ENCODE assay signal across 28 cellular contexts in the genomic region with DNA sequence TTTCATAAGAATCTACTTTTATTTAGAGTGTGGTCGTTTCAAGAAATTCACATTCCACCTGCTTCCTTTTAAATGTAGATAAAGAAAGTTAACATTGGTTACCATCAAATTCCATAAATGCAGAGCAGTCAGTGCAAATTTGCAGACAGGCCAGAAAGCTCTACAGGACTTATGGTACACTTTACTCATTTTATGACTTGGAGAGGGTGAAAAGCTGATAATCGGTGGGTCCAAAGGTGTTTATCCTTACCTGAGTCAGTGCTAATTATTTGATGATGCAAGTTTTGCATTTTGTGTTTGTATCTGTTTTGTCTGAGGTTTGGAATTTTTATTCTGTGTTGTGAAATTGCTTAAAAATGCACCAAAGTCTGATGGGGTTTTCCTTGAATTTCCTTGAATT.
"Had no signal": no experiment of that assay in that cellular context is flagged by ENCODE, and none has a peak within 500 bp of the region (broad histone marks: within the 10 kb centered on the region; RNA-seq: fewer than 3 reads in every experiment).

No MANE protein-coding gene starts in this region.

- H3K36me3 ChIP-seq: left lung, lower lobe of right lung, spleen, suprapubic skin, tibial nerve had no signal

- FAIRE-seq: urothelium cell line had no signal

- H3K4me1 Mint-ChIP-seq: activated CD4-positive, alpha-beta memory T cell treated with anti-CD3 and anti-CD28 coated beads, Interleukin-2, amount 10 ng/mL, durations not matched to agents 7 days and 5 days; activated CD4-positive, alpha-beta T cell treated with anti-CD3 and anti-CD28 coated beads, Interleukin-2, amount 10 ng/mL, durations not matched to agents 7 days and 5 days had no signal

- H3K27ac ChIP-seq: body of pancreas, left lung, lower lobe of right lung, right atrium auricular region, spleen, suprapubic skin, tibial nerve had no signal

- H3K27ac Mint-ChIP-seq: activated CD4-positive, alpha-beta memory T cell treated with anti-CD3 and anti-CD28 coated beads, Interleukin-2, amount 10 ng/mL, durations not matched to agents 7 days and 5 days; activated CD4-positive, alpha-beta T cell treated with anti-CD3 and anti-CD28 coated beads, Interleukin-2, amount 10 ng/mL, durations not matched to agents 7 days and 5 days; activated naive CD8-positive, alpha-beta T cell; activated T-cell treated with anti-CD3 and anti-CD28 coated beads, Interleukin-2, amount 50 U/mL, for 72 hours; effector memory CD8-positive, alpha-beta T cell; T-helper 1 cell treated with Interleukin-12 subunit alpha and Interleukin-12 subunit beta and Interleukin-4 antibody, amounts not matched to agents 30 μg/mL and 1 μg/mL, for 36 hours had no signal

- H3K36me3 Mint-ChIP-seq: activated naive CD8-positive, alpha-beta T cell had no signal

- H3K4me3 ChIP-seq: body of pancreas, heart right ventricle, left lung, lower lobe of right lung, right atrium auricular region, spleen, suprapubic skin, tibial nerve had no signal

- H3K4me3 Mint-ChIP-seq: activated CD4-positive, alpha-beta memory T cell treated with anti-CD3 and anti-CD28 coated beads, Interleukin-2, amount 10 ng/mL, durations not matched to agents 7 days and 5 days; activated CD4-positive, alpha-beta T cell treated with anti-CD3 and anti-CD28 coated beads, Interleukin-2, amount 10 ng/mL, durations not matched to agents 7 days and 5 days; activated naive CD8-positive, alpha-beta T cell; activated T-cell treated with anti-CD3 and anti-CD28 coated beads, Interleukin-2, amount 50 U/mL, for 72 hours; effector memory CD8-positive, alpha-beta T cell; neural crest cell; T-helper 1 cell treated with Interleukin-12 subunit alpha and Interleukin-12 subunit beta and Interleukin-4 antibody, amounts not matched to agents 30 μg/mL and 1 μg/mL, for 36 hours had no signal

- H3K27me3 ChIP-seq: body of pancreas, heart right ventricle, left lung, right atrium auricular region, spleen, suprapubic skin, tibial nerve had no signal

- H3K4me1 ChIP-seq: body of pancreas, left lung had no signal

- H3K9me3 ChIP-seq: body of pancreas, heart right ventricle, left lung, lower lobe of right lung, right atrium auricular region, spleen, suprapubic skin, tibial nerve had no signal

- ATAC-seq: activated T-cell treated with anti-CD3 and anti-CD28 coated beads, Interleukin-2, amount 50 U/mL, for 72 hours; body of pancreas; effector memory CD8-positive, alpha-beta T cell; esophagus mucosa; heart right ventricle; left lung; lower lobe of right lung had no signal

- H3K9me3 Mint-ChIP-seq: activated CD4-positive, alpha-beta memory T cell treated with anti-CD3 and anti-CD28 coated beads, Interleukin-2, amount 10 ng/mL, durations not matched to agents 7 days and 5 days; activated CD4-positive, alpha-beta T cell treated with anti-CD3 and anti-CD28 coated beads, Interleukin-2, amount 10 ng/mL, durations not matched to agents 7 days and 5 days; activated T-cell treated with anti-CD3 and anti-CD28 coated beads, Interleukin-2, amount 50 U/mL, for 72 hours; effector memory CD8-positive, alpha-beta T cell; neural crest cell; T-helper 1 cell treated with Interleukin-12 subunit alpha and Interleukin-12 subunit beta and Interleukin-4 antibody, amounts not matched to agents 30 μg/mL and 1 μg/mL, for 36 hours had no signal

- DNase-seq: activated CD4-positive, alpha-beta memory T cell treated with anti-CD3 and anti-CD28 coated beads, Interleukin-2, amount 10 ng/mL, durations not matched to agents 7 days and 5 days; activated CD4-positive, alpha-beta T cell treated with anti-CD3 and anti-CD28 coated beads for 1 hour; activated CD4-positive, alpha-beta T cell treated with anti-CD3 and anti-CD28 coated beads, Interleukin-2, amount 10 ng/mL, durations not matched to agents 7 days and 5 days; activated naive CD4-positive, alpha-beta T cell treated with Interleukin-2 at 50 U/mL for 16 hours; activated T-cell treated with anti-CD3 and anti-CD28 coated beads, Interleukin-2, amount 50 U/mL, for 72 hours; anterior cingulate cortex; body of pancreas; cortex of kidney; effector memory CD8-positive, alpha-beta T cell; foreskin fibroblast; heart right ventricle; kidney glomerular epithelial cell; left lung; lower lobe of right lung; mesenchymal stem cell; nucleus accumbens; spleen; stimulated activated naive CD4-positive, alpha-beta T cell; SW 1271; T-helper 9 cell had no signal
